In genomic region chr17:18141210-18141803, GRCh38 we compare ENCODE assay signal across 8 cellular contexts. TPM values are rescaled to one million over a fixed set of nuclear protein-coding genes. Genes with fewer than 3 reads are reported as not detected.
A peak's percentile ranks its signal among the peaks of the same experiment; 100 is the strongest.
DNase-seq lines count a peak whose midpoint lies in the region; ATAC-seq and TF ChIP-seq lines count a peak whose summit lies in the region.

No MANE protein-coding gene starts in this region.

- H3K4me3 ChIP-seq in AG04450 (ENCODE audit: low read depth, low read length) (no peak overlapping the region), fibroblast of mammary gland (ENCODE audit: control insufficient read depth, low read depth, low read length) (no peak overlapping the region)

- TF ChIP-seq CTCF in AG04450 (IDR thresholded peaks at IDR 0.05; ENCODE audit: low read depth, low read length) (peak; percentile 57), fibroblast of mammary gland (conservative IDR thresholded peaks at IDR 0.05; ENCODE audit: control insufficient read depth, insufficient read depth, low read depth, low read length) (peak; percentile 59), omental fat pad (IDR thresholded peaks at IDR 0.05) (peak in 1 of 3 donors; percentile 21)

- POLR2A ChIA-PET in AG04450 (lab: Yijun Ruan, JAX) = no interaction called here

- H3K27ac ChIP-seq in AG04450 (ENCODE audit: low read depth, low read length) = no peak overlapping the region

- DNase-seq in AG04450 (ENCODE audit: low read depth, low spot score) (no peak), GDM1 (lab: John Stamatoyannopoulos, UW) (peak; percentile 11), NCI-H1694 (lab: John Stamatoyannopoulos, UW) (peak; percentile 90), fibroblast of mammary gland (ENCODE audit: low read depth) (peak; percentile 66), omental fat pad (ENCODE audit: low spot score) (no peak)
- peak; percentile 43 to 56 for DNase-seq in activated CD4-positive, alpha-beta T cell treated with anti-CD3 and anti-CD28 coated beads for 4 hours

- no peaks in the 10 kb centered on the region for H3K9me3 ChIP-seq in AG04450 (ENCODE audit: control insufficient read depth, insufficient read depth, low read length)

- H3K27me3 ChIP-seq in AG04450 (ENCODE audit: control insufficient read depth, insufficient read depth, low read length) = peaks cover 5% of the 10 kb centered on the region

- peak; percentile 9 for ATAC-seq in omental fat pad (ENCODE audit: low FRiP score)
- ATAC-seq in HG02852 (IDR thresholded peaks at IDR 0.05; ENCODE audit: unreplicated experiment) = no peak
- no peak for ATAC-seq in HG02588 (IDR thresholded peaks at IDR 0.05; ENCODE audit: unreplicated experiment)

- CTCF ChIA-PET in AG04450 (lab: Charles Lee) = interaction anchor here (1.0 kb wide), 3 partner anchors 12 to 47 kb away, joined by 3 to 11 read pairs (median 4); no protein-coding TSS in a partner anchor

RNA-seq across cellular contexts. Expression of gene MYO15A, which starts 32.8 kb away (rescaled TPM):
- 0.19 and 0.32 TPM in 2 replicates for polyA plus RNA-seq in AG04450 (2011; rRNA removed)
- 0.13 and 0.37 TPM in 2 replicates for polyA minus RNA-seq in AG04450 (2011; rRNA and poly(A)+ RNA removed)
- 1 to 10 TPM in 3 of 4 donors, under 1 TPM in 1; 0.31 to 3.9 (median 2.0) TPM for total RNA-seq in omental fat pad

RNA-seq across cellular contexts. Expression of gene ALKBH5, which starts 42.3 kb away (rescaled TPM):
- 57.6 and 59.9 TPM in 2 replicates for polyA plus RNA-seq in AG04450 (2011; rRNA removed)
- polyA minus RNA-seq in AG04450 (2011; rRNA and poly(A)+ RNA removed) = 81.9 and 98.0 TPM in 2 replicates
- total RNA-seq in omental fat pad = 10 to 100 TPM; 77.0 to 80.7 (median 80.3) TPM

RNA-seq across cellular contexts. Expression of gene DRG2, which starts 53.6 kb away (rescaled TPM):
- 31.5 and 36.0 TPM in 2 replicates for polyA plus RNA-seq in AG04450 (2011; rRNA removed)
- 42.5 and 44.7 TPM in 2 replicates for polyA minus RNA-seq in AG04450 (2011; rRNA and poly(A)+ RNA removed)
- 10 to 100 TPM; 31.6 to 38.1 (median 37.3) TPM for total RNA-seq in omental fat pad

Comparison
In these comparisons a context has a peak if more than half of its experiments do, and no peak if none do; other contexts are left out.
1. DNase-seq: peak in GDM1 (single experiment), NCI-H1694 (single experiment), activated CD4-positive, alpha-beta T cell treated with anti-CD3 and anti-CD28 coated beads for 4 hours (2 of 2) and fibroblast of mammary gland (single experiment); none in AG04450 (single experiment) and omental fat pad (single experiment).